Comparison of ENCODE assay signal across 29 cellular contexts in the genomic region with DNA sequence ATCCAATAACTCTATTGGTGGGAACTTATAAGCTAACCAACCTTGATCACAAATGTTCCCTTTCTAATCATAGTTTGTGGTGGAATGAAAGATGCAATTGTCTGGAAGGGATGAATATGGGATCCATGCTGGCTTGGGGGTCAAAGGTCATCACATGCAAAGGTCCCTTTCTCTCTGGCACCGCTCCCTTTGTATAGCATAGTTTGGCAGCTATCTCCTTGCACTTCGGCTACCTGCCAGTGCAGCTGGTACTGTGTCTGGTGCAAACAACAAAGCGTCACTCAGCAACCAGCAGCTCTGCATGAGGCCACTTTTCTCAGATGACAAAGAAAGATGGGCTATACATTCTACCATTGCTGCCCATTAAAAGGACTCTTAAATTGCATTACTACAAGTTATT.
DNase-seq lines count a peak whose midpoint lies in the region; ATAC-seq, FAIRE-seq and TF ChIP-seq lines count a peak whose summit lies in the region.
"Had no signal": no experiment of that assay in that cellular context is flagged by ENCODE, and none has a peak within 500 bp of the region (broad histone marks: within the 10 kb centered on the region; RNA-seq: fewer than 3 reads in every experiment).

No MANE protein-coding gene starts in this region.

- CTCF ChIA-PET in K562 (lab: Yijun Ruan, JAX; ENCODE audit: low intra/inter-chr PET ratio): no interaction called here

- no peaks in the 10 kb centered on the region for H3K9me3 Mint-ChIP-seq in neural progenitor cell
- H3K9me3 Mint-ChIP-seq: activated CD4-positive, alpha-beta T cell treated with anti-CD3 and anti-CD28 coated beads, Interleukin-2, amount 10 ng/mL, durations not matched to agents 24 days and 14 days; activated naive CD4-positive, alpha-beta T cell treated with anti-CD3 and anti-CD28 coated beads, Interleukin-2, amount 50 U/mL, for 24 hours; CD4-positive, alpha-beta memory T cell; IgD-negative memory B cell; stimulated activated naive CD8-positive, alpha-beta T cell treated with anti-CD3 and anti-CD28 coated beads, Interleukin-15, Interleukin-2, amounts not matched to agents 100 ng/mL and 50 ng/mL, for 24 hours; T-helper 1 cell treated with Interleukin-12 subunit alpha and Interleukin-12 subunit beta and Interleukin-4 antibody, amounts not matched to agents 30 μg/mL and 1 μg/mL, for 36 hours had no signal

- H3K4me3 ChIP-seq in K562 (no peak overlapping the region), neural progenitor cell (no peak overlapping the region), spleen (no peak overlapping the region)
- H3K4me3 ChIP-seq: HAP-1, MG63, tibial nerve had no signal

- no TSS peak for BruUV-seq in K562 (replicated peaks; lab: Mats Ljungman, UMichigan)

- no peak overlapping the region for H3K9ac ChIP-seq in K562 (ENCODE audit: insufficient read depth in 1 of 2, low read depth in 2 of 2, low read length in 2 of 2)
- no peak overlapping the region for H3K9ac ChIP-seq in neural progenitor cell

- peaks cover 65% of the 10 kb centered on the region for H3K4me1 Mint-ChIP-seq in neural progenitor cell
- H3K4me1 Mint-ChIP-seq: activated naive CD4-positive, alpha-beta T cell treated with anti-CD3 and anti-CD28 coated beads, Interleukin-2, amount 50 U/mL, for 24 hours; CD4-positive, alpha-beta memory T cell; IgD-negative memory B cell had no signal

- in situ Hi-C loops in K562 (cut with MboI): no loop called here

- H3K36me3 ChIP-seq in K562 (ENCODE audit: control insufficient read depth, insufficient read depth, low read length) (no peaks in the 10 kb centered on the region), neural progenitor cell (no peaks in the 10 kb centered on the region), spleen (no peaks in the 10 kb centered on the region)
- H3K36me3 ChIP-seq: HAP-1, MG63, tibial nerve had no signal

- H3K4me3 Mint-ChIP-seq in neural progenitor cell: peak overlapping the region; percentile 41
- H3K4me3 Mint-ChIP-seq: activated CD4-positive, alpha-beta T cell treated with anti-CD3 and anti-CD28 coated beads, Interleukin-2, amount 10 ng/mL, durations not matched to agents 24 days and 14 days; activated CD8-positive, alpha-beta memory T cell treated with anti-CD3 and anti-CD28 coated beads, Interleukin-2, amount 10 ng/mL, durations not matched to agents 7 days and 5 days; activated naive CD4-positive, alpha-beta T cell treated with anti-CD3 and anti-CD28 coated beads, Interleukin-2, amount 50 U/mL, for 24 hours; CD4-positive, alpha-beta memory T cell; IgD-negative memory B cell; stimulated activated naive CD8-positive, alpha-beta T cell treated with anti-CD3 and anti-CD28 coated beads, Interleukin-15, Interleukin-2, amounts not matched to agents 100 ng/mL and 50 ng/mL, for 24 hours; T-helper 1 cell treated with Interleukin-12 subunit alpha and Interleukin-12 subunit beta and Interleukin-4 antibody, amounts not matched to agents 30 μg/mL and 1 μg/mL, for 36 hours had no signal

- no peak overlapping the region for H3K4me2 ChIP-seq in K562 (ENCODE audit: insufficient read depth, low read length)
- H3K4me2 ChIP-seq in neural progenitor cell: peak overlapping the region; percentile 63

- POLR2A ChIA-PET in K562 (lab: Yijun Ruan, JAX): interaction anchor here (1.2 to 1.5 kb wide), 2 partner anchors 10 to 12 kb away, joined by 4 to 6 read pairs; no protein-coding TSS in a partner anchor

- TF ChIP-seq RAD21 in K562 (CRISPR knock-in tag; conservative IDR thresholded peaks at IDR 0.05 in 1 of 2, IDR thresholded peaks at IDR 0.05 in 1 of 2): no peak

- H2AFZ ChIP-seq in K562 (ENCODE audit: low read depth, low read length) (no peak overlapping the region), neural progenitor cell (replicated peaks) (no peak overlapping the region)

- DNase-seq in DMS153 (lab: John Stamatoyannopoulos, UW): peak; percentile 8
- no peak for DNase-seq in DMS153 treated with DMSO at 0.1 percent for 48 hours (lab: John Stamatoyannopoulos, UW; ENCODE audit: unreplicated experiment)
- peak; percentile 90 for DNase-seq in NCI-H2171 treated with DMSO at 0.1 percent for 48 hours (lab: John Stamatoyannopoulos, UW)
- no peak for DNase-seq in K562 (ENCODE audit: extremely low read depth in 1 of 4, low spot score in 3 of 4)
- DNase-seq in neural progenitor cell (ENCODE audit: low spot score): peak; percentile 51
- no peak for DNase-seq in T-helper 9 cell
- DNase-seq in spleen: no peak
- DNase-seq: activated CD4-positive, alpha-beta T cell treated with anti-CD3 and anti-CD28 coated beads, Interleukin-2, amount 10 ng/mL, durations not matched to agents 24 days and 14 days; activated CD8-positive, alpha-beta memory T cell treated with anti-CD3 and anti-CD28 coated beads, Interleukin-2, amount 10 ng/mL, durations not matched to agents 7 days and 5 days; CD4-positive, alpha-beta memory T cell; central memory CD4-positive, alpha-beta T cell; DMS79; effector CD8-positive, alpha-beta T cell; islet precursor cell; MG63; NCI-H187 treated with DMSO at 0.1 percent for 48 hours; NCI-H526 treated with DMSO at 0.1 percent for 48 hours; PC-3; SIG-M5; stimulated activated CD4-positive, alpha-beta T cell treated with anti-CD3 and anti-CD28 coated beads, Interleukin-4, amount 100 ng/mL, for 24 hours had no signal

- no peak for TF ChIP-seq POLR2A in K562 (conservative IDR thresholded peaks at IDR 0.05)
- TF ChIP-seq POLR2A in spleen (IDR thresholded peaks at IDR 0.05): no peak

- H3K9me3 ChIP-seq in K562 (replicated peaks; ENCODE audit: control insufficient read depth, insufficient read depth, low read depth, low read length) (no peaks in the 10 kb centered on the region), neural progenitor cell (ENCODE audit: low read depth) (no peaks in the 10 kb centered on the region), spleen (no peaks in the 10 kb centered on the region)
- H3K9me3 ChIP-seq: HAP-1, MG63, tibial nerve had no signal

- H3K27ac ChIP-seq in K562 (ENCODE audit: extremely low read depth, low read depth, low read length) (no peak overlapping the region), neural progenitor cell (peak overlapping the region; percentile 14), spleen (no peak overlapping the region)
- H3K27ac ChIP-seq: 22Rv1, tibial nerve had no signal

- no peak for ATAC-seq in K562
- no peak for ATAC-seq in HG03442 (IDR thresholded peaks at IDR 0.05; ENCODE audit: unreplicated experiment)
- ATAC-seq: activated CD8-positive, alpha-beta memory T cell treated with anti-CD3 and anti-CD28 coated beads, Interleukin-2, amount 10 ng/mL, durations not matched to agents 7 days and 5 days; PC-3 had no signal

- H3K27me3 Mint-ChIP-seq in neural progenitor cell (ENCODE audit: insufficient read depth, low read depth): peaks cover 4% of the 10 kb centered on the region

- no peaks in the 10 kb centered on the region for H3K36me3 Mint-ChIP-seq in neural progenitor cell
- H3K36me3 Mint-ChIP-seq: activated CD8-positive, alpha-beta memory T cell treated with anti-CD3 and anti-CD28 coated beads, Interleukin-2, amount 10 ng/mL, durations not matched to agents 7 days and 5 days; activated naive CD4-positive, alpha-beta T cell treated with anti-CD3 and anti-CD28 coated beads, Interleukin-2, amount 50 U/mL, for 24 hours; CD4-positive, alpha-beta memory T cell; IgD-negative memory B cell had no signal

- peaks cover 0 to 17% of the 10 kb centered on the region in 2 experiments; a peak in 3 of 5 replicates for H3K4me1 ChIP-seq in K562 (replicated peaks in 1 of 2; ENCODE audit: control insufficient read depth in 2 of 2, insufficient read depth in 2 of 2, low read length in 2 of 2)
- H3K4me1 ChIP-seq in neural progenitor cell: peaks cover 70% of the 10 kb centered on the region
- no peaks in the 10 kb centered on the region for H3K4me1 ChIP-seq in spleen
- H3K4me1 ChIP-seq: tibial nerve had no signal

- TF ChIP-seq EP300 in K562 (IDR thresholded peaks at IDR 0.05; ENCODE audit: low read length): no peak

- H3K27me3 ChIP-seq in K562 (ENCODE audit: control insufficient read depth in 2 of 2, insufficient read depth in 2 of 2, low read length in 2 of 2) (no peaks in the 10 kb centered on the region; a peak in 1 of 5 replicates), neural progenitor cell (no peaks in the 10 kb centered on the region), spleen (replicated peaks in 1 of 7) (no peaks in the 10 kb centered on the region)
- H3K27me3 ChIP-seq: tibial nerve had no signal

- FAIRE-seq in K562 (lab: Jason Lieb, UNC): no peak
- FAIRE-seq: frontal cortex had no signal

- intact Hi-C loops in K562 (cut with micrococcal nuclease): no loop called here
- intact Hi-C loops in spleen (cut with DNase I; ENCODE audit: low total_unique reads): no loop called here

- 77% methylated on average over 3 of the region's 3 CpGs for WGBS in K562 (ENCODE audit: insufficient coverage, low coverage, missing lambda C conversion rate)
- WGBS in spleen, 5 donors: 94 to 99% (median 95%) methylated on average over 3 of the region's 3 CpGs

- no peaks in the 10 kb centered on the region for H4K20me1 ChIP-seq in K562 (replicated peaks; ENCODE audit: control insufficient read depth, insufficient read depth, low read length)
- H4K20me1 ChIP-seq in neural progenitor cell (ENCODE audit: low read depth): no peaks in the 10 kb centered on the region

- TF ChIP-seq CTCF in K562 (IDR thresholded peaks at IDR 0.05 in 2 of 3, conservative IDR thresholded peaks at IDR 0.05 in 1 of 3; ENCODE audit: insufficient read depth in 2 of 3, low read depth in 1 of 3, low read length in 3 of 3) (no peak), neural progenitor cell (IDR thresholded peaks at IDR 0.05) (no peak), spleen (IDR thresholded peaks at IDR 0.05 in 8 of 11, conservative IDR thresholded peaks at IDR 0.05 in 3 of 11) (no peak)

- no peaks in the 10 kb centered on the region for H3K79me2 ChIP-seq in K562 (ENCODE audit: control insufficient read depth, insufficient read depth, low read length)
- no peaks in the 10 kb centered on the region for H3K79me2 ChIP-seq in neural progenitor cell (ENCODE audit: low read depth)

- H3K27ac Mint-ChIP-seq in neural progenitor cell: peak overlapping the region; percentile 91
- H3K27ac Mint-ChIP-seq: activated CD4-positive, alpha-beta T cell treated with anti-CD3 and anti-CD28 coated beads, Interleukin-2, amount 10 ng/mL, durations not matched to agents 24 days and 14 days; activated CD8-positive, alpha-beta memory T cell treated with anti-CD3 and anti-CD28 coated beads, Interleukin-2, amount 10 ng/mL, durations not matched to agents 7 days and 5 days; activated naive CD4-positive, alpha-beta T cell treated with anti-CD3 and anti-CD28 coated beads, Interleukin-2, amount 50 U/mL, for 24 hours; IgD-negative memory B cell; stimulated activated naive CD8-positive, alpha-beta T cell treated with anti-CD3 and anti-CD28 coated beads, Interleukin-15, Interleukin-2, amounts not matched to agents 100 ng/mL and 50 ng/mL, for 24 hours; T-helper 1 cell treated with Interleukin-12 subunit alpha and Interleukin-12 subunit beta and Interleukin-4 antibody, amounts not matched to agents 30 μg/mL and 1 μg/mL, for 36 hours had no signal

- H3F3A ChIP-seq in neural progenitor cell (ENCODE audit: low read depth): peaks cover 43% of the 10 kb centered on the region

- no peaks in the 10 kb centered on the region for H3K9me1 ChIP-seq in K562 (ENCODE audit: control insufficient read depth, insufficient read depth, low read length)

TF ChIP-seq in K562, 482 proteins besides CTCF, POLR2A, EP300 and RAD21 (continues in another document):
- no peak for TF ChIP-seq NR2C2 (CRISPR knock-in tag; IDR thresholded peaks at IDR 0.05)
- TF ChIP-seq NR2C2 (tag; IDR thresholded peaks at IDR 0.05): peak; percentile 43; the same call in 1 of the 2 replicates

Comparison
In these comparisons a context has a peak if more than half of its experiments do, and no peak if none do; other contexts are left out.
1. DNase-seq: peak in DMS153 (single experiment), NCI-H2171 treated with DMSO at 0.1 percent for 48 hours (single experiment) and neural progenitor cell (single experiment); none in DMS153 treated with DMSO at 0.1 percent for 48 hours (single experiment), K562 (0 of 4), T-helper 9 cell (single experiment) and spleen (single experiment).